Comparison of ENCODE assay signal across 1 cellular context in the genomic region with DNA sequence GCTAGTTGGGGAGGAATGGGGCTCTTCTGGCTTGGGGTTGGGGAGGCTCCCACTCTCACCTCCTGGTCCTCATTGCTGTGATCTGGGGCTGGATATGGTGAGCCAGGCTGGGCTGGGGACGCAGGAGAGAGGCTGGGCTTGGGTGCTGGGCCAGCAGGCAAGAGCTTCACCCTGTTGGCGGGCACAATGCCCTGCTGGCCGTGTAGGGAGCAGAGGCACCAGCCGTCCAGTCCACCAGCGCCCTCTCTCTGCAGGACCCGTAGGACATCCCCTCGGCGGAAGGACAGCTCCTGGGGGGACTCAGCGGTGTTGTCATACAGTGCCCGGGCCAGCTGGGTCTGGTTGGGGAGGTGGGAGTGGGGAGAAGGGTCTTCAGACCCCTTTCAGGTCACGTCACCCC.
TF ChIP-seq lines count a peak whose summit lies in the region.

No MANE protein-coding gene starts in this region.

TF ChIP-seq in A549, 52 proteins besides CTCF, POLR2A, EP300 and RAD21:
- TF ChIP-seq, protein P1, sequence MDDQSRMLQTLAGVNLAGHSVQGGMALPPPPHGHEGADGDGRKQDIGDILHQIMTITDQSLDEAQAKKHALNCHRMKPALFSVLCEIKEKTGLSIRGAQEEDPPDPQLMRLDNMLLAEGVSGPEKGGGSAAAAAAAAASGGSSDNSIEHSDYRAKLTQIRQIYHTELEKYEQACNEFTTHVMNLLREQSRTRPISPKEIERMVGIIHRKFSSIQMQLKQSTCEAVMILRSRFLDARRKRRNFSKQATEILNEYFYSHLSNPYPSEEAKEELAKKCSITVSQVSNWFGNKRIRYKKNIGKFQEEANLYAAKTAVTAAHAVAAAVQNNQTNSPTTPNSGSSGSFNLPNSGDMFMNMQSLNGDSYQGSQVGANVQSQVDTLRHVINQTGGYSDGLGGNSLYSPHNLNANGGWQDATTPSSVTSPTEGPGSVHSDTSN (IDR thresholded peaks at IDR 0.05) = no peak
- no peak for TF ChIP-seq HOXA7 (CRISPR knock-in tag; IDR thresholded peaks at IDR 0.05)
- no peak for TF ChIP-seq NR3C1 (IDR thresholded peaks at IDR 0.05)
- no peak for TF ChIP-seq JUN (IDR thresholded peaks at IDR 0.05)
- no peak for TF ChIP-seq KDM5A (IDR thresholded peaks at IDR 0.05)
- no peak for TF ChIP-seq BHLHE40 (IDR thresholded peaks at IDR 0.05; ENCODE audit: low read depth, low read length)
